ENCODE assay signal across 14 cellular contexts in genomic region chr14:21286516-21286915, GRCh38. TPM values are rescaled to one million over a fixed set of nuclear protein-coding genes. Genes with fewer than 3 reads are reported as not detected.
"Had no signal": no experiment of that assay in that cellular context is flagged by ENCODE, and none has a peak within 500 bp of the region (broad histone marks: within the 10 kb centered on the region; RNA-seq: fewer than 3 reads in every experiment).

No MANE protein-coding gene starts in this region.

RNA-seq across cellular contexts. Expression of gene RPGRIP1, which starts 6.6 kb away (rescaled TPM):
- total RNA-seq: activated naive CD4-positive, alpha-beta T cell treated with anti-CD3 and anti-CD28 coated beads for 36 hours; activated naive CD4-positive, alpha-beta T cell treated with anti-CD3 and anti-CD28 coated beads, Interleukin-2, amount 50 U/mL, for 72 hours; activated naive CD8-positive, alpha-beta T cell treated with anti-CD3 and anti-CD28 coated beads, Interleukin-2, amount 10 ng/mL, durations not matched to agents 7 days and 5 days; activated T-cell treated with anti-CD3 and anti-CD28 coated beads, Interleukin-2, amount 50 U/mL, for 72 hours; activated T-helper 1 cell treated with anti-CD3 and anti-CD28 coated beads, Interleukin-12 subunit alpha, Interleukin-12 subunit beta, Interleukin-2, Interleukin-4 antibody, amounts not matched to agents 30 ng/mL and 10 ng/mL and 1 ng/mL, durations not matched to agents 14 hours and 24 hours and 36 hours; activated T-helper 17 cell treated with anti-CD3 and anti-CD28 coated beads, Interleukin-2, amount 50 U/mL, for 72 hours; activated T-helper 2 cell treated with anti-CD3 and anti-CD28 coated beads, Interferon-gamma antibody, Interleukin-2, Interleukin-4, amounts not matched to agents 10 μg/mL and 5 μg/mL and 100 μg/mL, durations not matched to agents 14 hours and 24 hours and 36 hours; ascending aorta; astrocyte; body of pancreas; bronchial epithelial cell; cardiac muscle cell; cardiac septum; chondrocyte had no signal
